In genomic region chr2:66562337-66562685, GRCh38 we compare ENCODE assay signal across 15 cellular contexts.
"Had no signal": no experiment of that assay in that cellular context is flagged by ENCODE, and none has a peak within 500 bp of the region (broad histone marks: within the 10 kb centered on the region; RNA-seq: fewer than 3 reads in every experiment).

No MANE protein-coding gene starts in this region.

- H3K4me1 ChIP-seq: psoas muscle, suprapubic skin had no signal

- H3K27ac ChIP-seq: ascending aorta, epithelial cell of prostate, psoas muscle, suprapubic skin had no signal

- H3K36me3 Mint-ChIP-seq: natural killer cell had no signal

- H3K27me3 Mint-ChIP-seq: activated CD4-positive, alpha-beta T cell treated with anti-CD3 and anti-CD28 coated beads, Interleukin-2, amount 10 ng/mL, durations not matched to agents 24 days and 14 days had no signal

- H3K36me3 ChIP-seq: ascending aorta, suprapubic skin had no signal

- H3K4me1 Mint-ChIP-seq: activated B cell treated with CpG ODN at 0.5 μM for 24 hours; activated CD4-positive, alpha-beta T cell treated with anti-CD3 and anti-CD28 coated beads, Interleukin-2, amount 10 ng/mL, durations not matched to agents 24 days and 14 days; natural killer cell; T-helper 17 cell had no signal

- DNase-seq: activated B cell treated with CpG ODN at 0.5 μM for 24 hours; activated CD4-positive, alpha-beta T cell treated with anti-CD3 and anti-CD28 coated beads, Interleukin-2, amount 10 ng/mL, durations not matched to agents 24 days and 14 days; activated naive CD4-positive, alpha-beta T cell; mucosa of descending colon; natural killer cell; psoas muscle; stimulated activated CD4-positive, alpha-beta T cell treated with anti-CD3 and anti-CD28 coated beads, Interleukin-2, amount 100 ng/mL, for 24 hours; stimulated activated naive CD4-positive, alpha-beta T cell; T-helper 17 cell had no signal

- H3K9me3 ChIP-seq: ascending aorta, gastroesophageal sphincter, mucosa of descending colon, psoas muscle, suprapubic skin had no signal

- H3K9me3 Mint-ChIP-seq: activated B cell treated with CpG ODN at 0.5 μM for 24 hours; activated CD4-positive, alpha-beta T cell treated with anti-CD3 and anti-CD28 coated beads, Interleukin-2, amount 10 ng/mL, durations not matched to agents 24 days and 14 days; activated T-helper 1 cell treated with anti-CD3 and anti-CD28 coated beads, Interleukin-12 subunit alpha, Interleukin-12 subunit beta, Interleukin-2, Interleukin-4 antibody, amounts not matched to agents 30 ng/mL and 10 ng/mL and 1 ng/mL, durations not matched to agents 14 hours and 24 hours and 36 hours; natural killer cell had no signal

- ATAC-seq: gastroesophageal sphincter, mucosa of descending colon, natural killer cell, psoas muscle, sciatic nerve, T-helper 17 cell had no signal

- H3K27me3 ChIP-seq: ascending aorta, gastroesophageal sphincter, suprapubic skin had no signal

- H3K27ac Mint-ChIP-seq: activated B cell treated with CpG ODN at 0.5 μM for 24 hours; activated CD4-positive, alpha-beta T cell treated with anti-CD3 and anti-CD28 coated beads, Interleukin-2, amount 10 ng/mL, durations not matched to agents 24 days and 14 days; activated T-helper 1 cell treated with anti-CD3 and anti-CD28 coated beads, Interleukin-12 subunit alpha, Interleukin-12 subunit beta, Interleukin-2, Interleukin-4 antibody, amounts not matched to agents 30 ng/mL and 10 ng/mL and 1 ng/mL, durations not matched to agents 14 hours and 24 hours and 36 hours; natural killer cell; T-helper 17 cell had no signal

- H3K4me3 Mint-ChIP-seq: activated B cell treated with CpG ODN at 0.5 μM for 24 hours; activated CD4-positive, alpha-beta T cell treated with anti-CD3 and anti-CD28 coated beads, Interleukin-2, amount 10 ng/mL, durations not matched to agents 24 days and 14 days; activated T-helper 1 cell treated with anti-CD3 and anti-CD28 coated beads, Interleukin-12 subunit alpha, Interleukin-12 subunit beta, Interleukin-2, Interleukin-4 antibody, amounts not matched to agents 30 ng/mL and 10 ng/mL and 1 ng/mL, durations not matched to agents 14 hours and 24 hours and 36 hours; natural killer cell; T-helper 17 cell had no signal

- H3K4me3 ChIP-seq: ascending aorta, gastroesophageal sphincter, mucosa of descending colon, psoas muscle, suprapubic skin had no signal
